ENCODE assay signal across 8 cellular contexts in genomic region chr15:55408976-55409375, GRCh38. TPM values are rescaled to one million over a fixed set of nuclear protein-coding genes. Genes with fewer than 3 reads are reported as not detected.
A peak's percentile ranks its signal among the peaks of the same experiment; 100 is the strongest.
DNase-seq lines count a peak whose midpoint lies in the region; ATAC-seq and TF ChIP-seq lines count a peak whose summit lies in the region.
"Not testable (repeated sequence)": the region's sequence is repeated elsewhere in the genome, so short reads cannot be mapped to it uniquely, and the experiment has no call there.

No MANE protein-coding gene starts in this region.

- H3K79me2 ChIP-seq in SK-N-SH (ENCODE audit: insufficient read depth), result peaks cover 26% of the 10 kb centered on the region

- H3K4me3 Mint-ChIP-seq in activated naive CD8-positive, alpha-beta T cell treated with anti-CD3 and anti-CD28 coated beads for 36 hours, result peak overlapping the region; percentile 84
- H3K4me3 Mint-ChIP-seq in natural killer cell, result not testable (repeated sequence)

- intact Hi-C loops in natural killer cell (cut with micrococcal nuclease), result loop anchor here (2.0 to 10.0 kb wide), 3 partner anchors 92 to 212 kb away; partner anchors contain the start of genes PIGB, PIGBOS1, RAB27A and RSL24D1
- intact Hi-C loops in spleen (cut with DNase I; ENCODE audit: low total_unique reads), result loop anchor here (10.0 kb wide), 1 partner anchor 94 kb away; the partner anchor contains the start of genes PIGB and PIGBOS1

- CTCF ChIA-PET in SK-N-SH (lab: Yijun Ruan, JAX), result interaction anchor here (0.6 to 3.0 kb wide), 20 partner anchors 9 to 488 kb away, joined by 3 to 19 read pairs (median 4); no protein-coding TSS in a partner anchor

- peak overlapping the region; percentile 94 for H2AFZ ChIP-seq in SK-N-SH (ENCODE audit: low read depth)

- H3K4me1 ChIP-seq in SK-N-SH (ENCODE audit: control insufficient read depth in 1 of 2, insufficient read depth in 2 of 2, low read depth in 1 of 2, low read length in 1 of 2); ectodermal cell (ENCODE audit: control insufficient read depth, insufficient read depth, low read length); iPS DF 6.9 (ENCODE audit: control insufficient read depth, insufficient read depth, low read length): not testable (repeated sequence)
- peaks cover 19 to 51% (median 45%) of the 10 kb centered on the region in 6 donors for H3K4me1 ChIP-seq in spleen

- not testable (repeated sequence) for TF ChIP-seq EP300 in SK-N-SH (IDR thresholded peaks at IDR 0.05; ENCODE audit: borderline replicate concordance in 1 of 2, low read depth in 1 of 2, low read length in 1 of 2)

- not testable (repeated sequence) for H4K20me1 ChIP-seq in SK-N-SH (ENCODE audit: insufficient read depth)

- not testable (repeated sequence) for H3K36me3 ChIP-seq in SK-N-SH (replicated peaks in 1 of 2; ENCODE audit: control insufficient read depth in 1 of 2, insufficient read depth in 2 of 2, low read length in 1 of 2); ectodermal cell (ENCODE audit: control insufficient read depth, insufficient read depth, low read length); iPS DF 6.9 (ENCODE audit: control insufficient read depth, insufficient read depth, low read length); spleen

- TF ChIP-seq RAD21 in SK-N-SH (IDR thresholded peaks at IDR 0.05; ENCODE audit: low read length), result not testable (repeated sequence)

- H3K9me3 ChIP-seq in SK-N-SH; ectodermal cell (ENCODE audit: control insufficient read depth, low read length); iPS DF 6.9 (ENCODE audit: control insufficient read depth, insufficient read depth, low read length); spleen: not testable (repeated sequence)

- ATAC-seq in natural killer cell, result not testable (repeated sequence)

- H3K27ac ChIP-seq in SK-N-SH (ENCODE audit: low read depth in 2 of 2, low read length in 1 of 2), result peak overlapping the region; percentile 81 to 84
- H3K27ac ChIP-seq in ectodermal cell (ENCODE audit: insufficient read depth, low read depth, low read length, poor library complexity, severe bottlenecking), result peak overlapping the region; percentile 90
- not testable (repeated sequence) for H3K27ac ChIP-seq in iPS DF 6.9 (ENCODE audit: low read length)
- H3K27ac ChIP-seq in spleen, result peak overlapping the region in 6 of 8 donors; percentile 92 to 96 (median 95)

- H3K36me3 Mint-ChIP-seq in activated naive CD8-positive, alpha-beta T cell treated with anti-CD3 and anti-CD28 coated beads for 36 hours; natural killer cell: not testable (repeated sequence)

- not testable (repeated sequence) for H3K27me3 Mint-ChIP-seq in activated naive CD8-positive, alpha-beta T cell treated with anti-CD3 and anti-CD28 coated beads for 36 hours; natural killer cell (ENCODE audit: low read depth in 2 of 2)

- not testable (repeated sequence) for TF ChIP-seq CTCF in AG09309 (IDR thresholded peaks at IDR 0.05; ENCODE audit: control insufficient read depth, insufficient read depth, low read depth, low read length, missing control alignments); HFF-Myc (IDR thresholded peaks at IDR 0.05; ENCODE audit: low read depth, low read length, missing control alignments); SK-N-SH (IDR thresholded peaks at IDR 0.05); natural killer cell (IDR thresholded peaks at IDR 0.05); spleen (IDR thresholded peaks at IDR 0.05 in 8 of 11, conservative IDR thresholded peaks at IDR 0.05 in 3 of 11)

- DNase-seq in AG09309 (ENCODE audit: low read depth); HFF-Myc (ENCODE audit: extremely low read depth, low read depth); SK-N-SH; activated naive CD8-positive, alpha-beta T cell treated with anti-CD3 and anti-CD28 coated beads for 36 hours; iPS DF 6.9 (ENCODE audit: low read depth, low spot score); natural killer cell; spleen: not testable (repeated sequence)

- peak overlapping the region; percentile 87 for H3K4me2 ChIP-seq in SK-N-SH

- H3K9ac ChIP-seq in SK-N-SH, result peak overlapping the region; percentile 79

- not testable (repeated sequence) for H3K9me3 Mint-ChIP-seq in activated naive CD8-positive, alpha-beta T cell treated with anti-CD3 and anti-CD28 coated beads for 36 hours; natural killer cell

- H3F3A ChIP-seq in SK-N-SH (replicated peaks; ENCODE audit: insufficient read depth), result peaks cover 21% of the 10 kb centered on the region

- not testable (repeated sequence) for H3K27me3 ChIP-seq in SK-N-SH (ENCODE audit: insufficient read depth); ectodermal cell (ENCODE audit: control insufficient read depth, insufficient read depth, low read length, poor library complexity, severe bottlenecking); iPS DF 6.9 (ENCODE audit: control insufficient read depth, insufficient read depth, low read length); spleen (replicated peaks in 1 of 7)

- POLR2A ChIA-PET in SK-N-SH (lab: Yijun Ruan, JAX), result interaction anchor here (0.7 to 2.1 kb wide), 3 partner anchors 53 to 191 kb away, joined by 3 to 22 read pairs (median 4); partner anchors contain the start of genes PIGB and PIGBOS1

- H3K4me1 Mint-ChIP-seq in activated naive CD8-positive, alpha-beta T cell treated with anti-CD3 and anti-CD28 coated beads for 36 hours, result peaks cover 23% of the 10 kb centered on the region
- H3K4me1 Mint-ChIP-seq in natural killer cell, result peaks cover 23 to 24% of the 10 kb centered on the region in 2 donors

- not testable (repeated sequence) for H3K27ac Mint-ChIP-seq in activated naive CD8-positive, alpha-beta T cell treated with anti-CD3 and anti-CD28 coated beads for 36 hours
- peak overlapping the region; percentile 92 to 94 for H3K27ac Mint-ChIP-seq in natural killer cell

- H3K4me3 ChIP-seq in AG09309 (ENCODE audit: control insufficient read depth, low read depth, low read length) (peak overlapping the region; percentile 83), HFF-Myc (replicated peaks; ENCODE audit: low read depth, low read length) (peak overlapping the region; percentile 75), SK-N-SH (ENCODE audit: low read depth in 2 of 2, low read length in 1 of 2) (peak overlapping the region; percentile 77 to 78), ectodermal cell (ENCODE audit: insufficient read depth, low read depth, low read length) (peak overlapping the region; percentile 84), iPS DF 6.9 (ENCODE audit: low read length) (peak overlapping the region; percentile 56; the same call in 1 of the 2 replicates), spleen (peak overlapping the region in 7 of 8 donors; percentile 56 to 91 (median 70))

- 41% methylated on average over 14 of the region's 14 CpGs for WGBS in SK-N-SH (ENCODE audit: low lambda C conversion rate)
- 81 to 90% methylated on average over 14 of the region's 14 CpGs for WGBS in ectodermal cell, 2 experiments
- no CpG with 5 or more reads among the region's 14 CpGs for WGBS in iPS DF 6.9 (ENCODE audit: insufficient coverage, insufficient read length)
- WGBS in spleen, 5 donors, result 70 to 79% (median 75%) methylated on average over 14 of the region's 14 CpGs

- TF ChIP-seq POLR2A in spleen (IDR thresholded peaks at IDR 0.05), result not testable (repeated sequence)

- H3K9me2 ChIP-seq in SK-N-SH, result not testable (repeated sequence)

RNA-seq across cellular contexts. Expression of gene PIERCE2, which starts 0.7 kb away (rescaled TPM):
- polyA plus RNA-seq in SK-N-SH (2012; rRNA removed) (2.5 and 2.9 TPM in 2 replicates), spleen (1 to 10 TPM; 1.6 to 2.5 (median 1.8) TPM)
- 3.3 and 5.2 TPM in 2 replicates for polyA plus RNA-seq in SK-N-SH (2012; cell fraction: cytosol; rRNA removed)
- polyA plus RNA-seq in SK-N-SH (2012; cell fraction: nucleus; rRNA removed), result 0.38 and 0.98 TPM in 2 replicates
- under 1 TPM in 1 of 2 experiments, not detected in 1; 0.31 TPM for total RNA-seq in activated naive CD8-positive, alpha-beta T cell treated with anti-CD3 and anti-CD28 coated beads for 36 hours
- 9.8 TPM for polyA plus RNA-seq in ectodermal cell (2013, experiment 1 of 4)
- 8.9 TPM for polyA plus RNA-seq in ectodermal cell (2013, experiment 2 of 4)
- polyA plus RNA-seq in ectodermal cell (2013, experiment 3 of 4), result 10.9 TPM
- polyA plus RNA-seq in ectodermal cell (2013, experiment 4 of 4), result 11.2 TPM
- total RNA-seq in natural killer cell (under 1 TPM in 2 of 3 donors, not detected in 1; 0.47 to 0.53 TPM), spleen (1 to 10 TPM in 2 of 7 donors, under 1 TPM in 1, not detected in 4; 0.97 to 1.4 (median 1.1) TPM)

RNA-seq across cellular contexts. Expression of gene CCPG1, which starts 0.8 kb away (rescaled TPM):
- polyA plus RNA-seq in SK-N-SH (2012; rRNA removed), result 10.5 and 16.9 TPM in 2 replicates
- polyA plus RNA-seq in SK-N-SH (2012; cell fraction: cytosol; rRNA removed), result 15.5 and 19.5 TPM in 2 replicates
- 7.8 and 22.4 TPM in 2 replicates for polyA plus RNA-seq in SK-N-SH (2012; cell fraction: nucleus; rRNA removed)
- 10 to 100 TPM; 11.7 to 12.2 TPM for total RNA-seq in activated naive CD8-positive, alpha-beta T cell treated with anti-CD3 and anti-CD28 coated beads for 36 hours
- polyA plus RNA-seq in ectodermal cell (2013, experiment 1 of 4), result 20.0 TPM
- 22.9 TPM for polyA plus RNA-seq in ectodermal cell (2013, experiment 2 of 4)
- 17.6 TPM for polyA plus RNA-seq in ectodermal cell (2013, experiment 3 of 4)
- 21.2 TPM for polyA plus RNA-seq in ectodermal cell (2013, experiment 4 of 4)
- 10 to 100 TPM; 41.6 to 53.6 (median 43.8) TPM for total RNA-seq in natural killer cell
- 100 to 1,000 TPM in 1 of 7 donors, 10 to 100 TPM in 6; 55.8 to 103 (median 68.6) TPM for total RNA-seq in spleen
- 10 to 100 TPM in 2 of 3 donors, 1 to 10 TPM in 1; 9.5 to 16.9 (median 13.5) TPM for polyA plus RNA-seq in spleen
